Comparison of ENCODE assay signal across 21 cellular contexts in genomic region chr15:65092911-65093792, GRCh38. TPM values are rescaled to one million over a fixed set of nuclear protein-coding genes. Genes with fewer than 3 reads are reported as not detected.
A peak's percentile ranks its signal among the peaks of the same experiment; 100 is the strongest.
DNase-seq lines count a peak whose midpoint lies in the region; ATAC-seq, FAIRE-seq and TF ChIP-seq lines count a peak whose summit lies in the region.
"Had no signal": no experiment of that assay in that cellular context is flagged by ENCODE, and none has a peak within 500 bp of the region (broad histone marks: within the 10 kb centered on the region; RNA-seq: fewer than 3 reads in every experiment).

No MANE protein-coding gene starts in this region.

- ATAC-seq in activated naive CD8-positive, alpha-beta T cell treated with anti-CD3 and anti-CD28 coated beads, Interleukin-2, amount 10 ng/mL, durations not matched to agents 7 days and 5 days (ENCODE audit: low read depth): no peak
- no peak for ATAC-seq in activated naive CD8-positive, alpha-beta T cell treated with anti-CD3 and anti-CD28 coated beads, Interleukin-2, amount 50 U/mL, for 24 hours
- ATAC-seq: A549 had no signal

- H3K23ac ChIP-seq in neuronal stem cell (ENCODE audit: low read depth, low read length, poor library complexity): peak overlapping the region; percentile 22

- H3K27me3 ChIP-seq in esophagus muscularis mucosa (no peaks in the 10 kb centered on the region), neuronal stem cell (ENCODE audit: control insufficient read depth in 3 of 3, insufficient read depth in 3 of 3, low read depth in 1 of 3, low read length in 3 of 3) (no peaks in the 10 kb centered on the region), uterus (no peaks in the 10 kb centered on the region), tibial nerve (no peaks in the 10 kb centered on the region)
- H3K27me3 ChIP-seq: SJCRH30 had no signal

- no peak overlapping the region for H3K4me3 Mint-ChIP-seq in activated naive CD8-positive, alpha-beta T cell treated with anti-CD3 and anti-CD28 coated beads, Interleukin-2, amount 10 ng/mL, durations not matched to agents 7 days and 5 days
- no peak overlapping the region for H3K4me3 Mint-ChIP-seq in activated naive CD8-positive, alpha-beta T cell treated with anti-CD3 and anti-CD28 coated beads, Interleukin-2, amount 50 U/mL, for 24 hours

- peaks cover 41 to 92% (median 92%) of the 10 kb centered on the region in 4 donors for H3K4me1 ChIP-seq in esophagus muscularis mucosa
- H3K4me1 ChIP-seq in neuronal stem cell (ENCODE audit: control insufficient read depth in 2 of 2, insufficient read depth in 1 of 2, low read depth in 1 of 2, low read length in 2 of 2): peaks cover 5 to 14% of the 10 kb centered on the region in 2 donors
- H3K4me1 ChIP-seq in uterus: no peaks in the 10 kb centered on the region
- peaks cover 15 to 20% of the 10 kb centered on the region in 2 donors for H3K4me1 ChIP-seq in kidney (ENCODE audit: control insufficient read depth in 1 of 2, insufficient read depth in 1 of 2, low read depth in 1 of 2, low read length in 2 of 2)
- H3K4me1 ChIP-seq in tibial nerve: peaks cover 0 to 47% (median 5%) of the 10 kb centered on the region in 4 donors
- H3K4me1 ChIP-seq: A549 had no signal

- FAIRE-seq in kidney (lab: Jason Lieb, UNC): no peak
- FAIRE-seq: A549 had no signal

- no peak overlapping the region for H2BK5ac ChIP-seq in neuronal stem cell (ENCODE audit: low read length)

- H3K9me3 ChIP-seq in esophagus muscularis mucosa: no peaks in the 10 kb centered on the region
- H3K9me3 ChIP-seq in neuronal stem cell (replicated peaks in 1 of 2; ENCODE audit: control insufficient read depth in 2 of 2, insufficient read depth in 1 of 2, low read depth in 1 of 2, low read length in 2 of 2): no peaks in the 10 kb centered on the region
- H3K9me3 ChIP-seq in uterus: no peaks in the 10 kb centered on the region
- no peaks in the 10 kb centered on the region for H3K9me3 ChIP-seq in kidney (ENCODE audit: control insufficient read depth in 1 of 2, low read length in 2 of 2)
- no peaks in the 10 kb centered on the region for H3K9me3 ChIP-seq in tibial nerve
- H3K9me3 ChIP-seq: A549, SJCRH30 had no signal

- H3K9me3 Mint-ChIP-seq in activated naive CD8-positive, alpha-beta T cell treated with anti-CD3 and anti-CD28 coated beads, Interleukin-2, amount 10 ng/mL, durations not matched to agents 7 days and 5 days: no peaks in the 10 kb centered on the region
- no peaks in the 10 kb centered on the region for H3K9me3 Mint-ChIP-seq in activated naive CD8-positive, alpha-beta T cell treated with anti-CD3 and anti-CD28 coated beads, Interleukin-2, amount 50 U/mL, for 24 hours

- peak overlapping the region; percentile 79 for H3K18ac ChIP-seq in neuronal stem cell (ENCODE audit: low read length)

- no peak overlapping the region for H3K4ac ChIP-seq in neuronal stem cell (ENCODE audit: low read length)

- no peaks in the 10 kb centered on the region for H3K79me1 ChIP-seq in neuronal stem cell (ENCODE audit: low read depth, low read length)

- no peak for TF ChIP-seq CTCF in esophagus muscularis mucosa (IDR thresholded peaks at IDR 0.05)
- TF ChIP-seq CTCF in uterus (IDR thresholded peaks at IDR 0.05): no peak
- no peak for TF ChIP-seq CTCF in kidney (IDR thresholded peaks at IDR 0.05; ENCODE audit: borderline replicate concordance, extremely low read depth, insufficient read depth)
- no peak for TF ChIP-seq CTCF in tibial nerve (IDR thresholded peaks at IDR 0.05)

- intact Hi-C loops in esophagus muscularis mucosa (cut with DNase I): no loop called here
- intact Hi-C loops in uterus (cut with DNase I; ENCODE audit: low total_unique reads): no loop called here
- intact Hi-C loops in kidney (cut with DNase I): no loop called here

- H3K4me1 Mint-ChIP-seq in activated naive CD8-positive, alpha-beta T cell treated with anti-CD3 and anti-CD28 coated beads, Interleukin-2, amount 10 ng/mL, durations not matched to agents 7 days and 5 days: no peaks in the 10 kb centered on the region
- no peaks in the 10 kb centered on the region for H3K4me1 Mint-ChIP-seq in activated naive CD8-positive, alpha-beta T cell treated with anti-CD3 and anti-CD28 coated beads, Interleukin-2, amount 50 U/mL, for 24 hours

- TF ChIP-seq EP300 in esophagus muscularis mucosa (IDR thresholded peaks at IDR 0.05) (no peak), tibial nerve (IDR thresholded peaks at IDR 0.05) (no peak)

- no peaks in the 10 kb centered on the region for H3K36me3 Mint-ChIP-seq in activated naive CD8-positive, alpha-beta T cell treated with anti-CD3 and anti-CD28 coated beads, Interleukin-2, amount 10 ng/mL, durations not matched to agents 7 days and 5 days
- H3K36me3 Mint-ChIP-seq in activated naive CD8-positive, alpha-beta T cell treated with anti-CD3 and anti-CD28 coated beads, Interleukin-2, amount 50 U/mL, for 24 hours (ENCODE audit: low read depth): peaks cover 4% of the 10 kb centered on the region

- H3K9ac ChIP-seq in neuronal stem cell (ENCODE audit: low read depth, low read length, poor library complexity) (no peak overlapping the region), kidney (ENCODE audit: low read length in 2 of 2) (no peak overlapping the region)

- no peak overlapping the region for H3K4me3 ChIP-seq in esophagus muscularis mucosa
- no peak overlapping the region for H3K4me3 ChIP-seq in neuronal stem cell (ENCODE audit: low read length in 2 of 2)
- no peak overlapping the region for H3K4me3 ChIP-seq in uterus
- H3K4me3 ChIP-seq in kidney (ENCODE audit: low read length in 2 of 2): no peak overlapping the region
- no peak overlapping the region for H3K4me3 ChIP-seq in tibial nerve
- H3K4me3 ChIP-seq: A549, SJCRH30 had no signal

- POLR2A ChIA-PET in activated naive CD8-positive, alpha-beta T cell treated with anti-CD3 and anti-CD28 coated beads, Interleukin-2, amount 10 ng/mL, durations not matched to agents 7 days and 5 days (lab: Charles Lee): no interaction called here

- H2BK15ac ChIP-seq in neuronal stem cell (ENCODE audit: low read length): no peak overlapping the region

- TF ChIP-seq POLR2A in esophagus muscularis mucosa (IDR thresholded peaks at IDR 0.05; ENCODE audit: low read depth): no peak
- TF ChIP-seq POLR2A in uterus (IDR thresholded peaks at IDR 0.05): no peak
- TF ChIP-seq POLR2A in tibial nerve (IDR thresholded peaks at IDR 0.05): no peak

- no peak overlapping the region for H2AFZ ChIP-seq in neuronal stem cell (ENCODE audit: low read length)

- H3K27me3 Mint-ChIP-seq in activated naive CD8-positive, alpha-beta T cell treated with anti-CD3 and anti-CD28 coated beads, Interleukin-2, amount 10 ng/mL, durations not matched to agents 7 days and 5 days: no peaks in the 10 kb centered on the region
- H3K27me3 Mint-ChIP-seq in activated naive CD8-positive, alpha-beta T cell treated with anti-CD3 and anti-CD28 coated beads, Interleukin-2, amount 50 U/mL, for 24 hours: no peaks in the 10 kb centered on the region

- no peak overlapping the region for H3K14ac ChIP-seq in neuronal stem cell (ENCODE audit: low read length)

- no peak overlapping the region for H2BK12ac ChIP-seq in neuronal stem cell (ENCODE audit: low read length)

- WGBS in esophagus muscularis mucosa: 82% methylated on average over 16 of the region's 17 CpGs
- no CpG with 5 or more reads among the region's 17 CpGs for WGBS in neuronal stem cell (ENCODE audit: extremely low coverage in 2 of 2, insufficient read length in 2 of 2, insufficient replicate concordance in 1 of 2), 2 donors
- 84 to 91% methylated on average over 16 of the region's 17 CpGs for WGBS in tibial nerve, 2 donors

- peaks cover 0 to 17% (median 10%) of the 10 kb centered on the region in 4 donors for H3K36me3 ChIP-seq in esophagus muscularis mucosa
- peaks cover 2 to 12% of the 10 kb centered on the region in 2 donors for H3K36me3 ChIP-seq in neuronal stem cell (replicated peaks in 1 of 2; ENCODE audit: control insufficient read depth in 2 of 2, insufficient read depth in 2 of 2, low read length in 2 of 2)
- H3K36me3 ChIP-seq in uterus: no peaks in the 10 kb centered on the region
- H3K36me3 ChIP-seq in kidney (ENCODE audit: control insufficient read depth in 1 of 2, insufficient read depth in 2 of 2, low read length in 2 of 2): peaks cover 0 to 5% of the 10 kb centered on the region in 2 donors
- peaks cover 0 to 37% (median 0%) of the 10 kb centered on the region in 3 donors for H3K36me3 ChIP-seq in tibial nerve
- H3K36me3 ChIP-seq: SJCRH30 had no signal

- no peak overlapping the region for H2BK120ac ChIP-seq in neuronal stem cell (ENCODE audit: low read depth, low read length)

- H4K91ac ChIP-seq in neuronal stem cell (ENCODE audit: low read depth, low read length, poor library complexity): no peak overlapping the region

- peak; percentile 10 for DNase-seq in activated naive CD8-positive, alpha-beta T cell treated with anti-CD3 and anti-CD28 coated beads, Interleukin-2, amount 10 ng/mL, durations not matched to agents 7 days and 5 days
- no peak for DNase-seq in activated naive CD8-positive, alpha-beta T cell treated with anti-CD3 and anti-CD28 coated beads, Interleukin-2, amount 50 U/mL, for 24 hours
- DNase-seq in esophagus muscularis mucosa (ENCODE audit: extremely low spot score): no peak
- no peak for DNase-seq in neuronal stem cell (ENCODE audit: low spot score)
- no peak for DNase-seq in uterus
- DNase-seq in kidney: no peak
- no peak for DNase-seq in G401 (ENCODE audit: low spot score)
- DNase-seq in tibial nerve (ENCODE audit: low spot score in 2 of 2): no peak
- DNase-seq: DMS 273 treated with DMSO at 0.1 percent for 48 hours, HCEC 1CT, IMR-90, Karpas-422, MM.1S, NCI-H1105, NCI-H187 treated with DMSO at 0.1 percent for 48 hours, NCI-H446, OCI-M1, SJCRH30 had no signal

- peak overlapping the region; percentile 79 to 96 (median 93) for H3K27ac ChIP-seq in esophagus muscularis mucosa (replicated peaks in 1 of 4)
- H3K27ac ChIP-seq in neuronal stem cell (replicated peaks; ENCODE audit: low read length): no peak overlapping the region
- peak overlapping the region; percentile 94 to 96 for H3K27ac ChIP-seq in uterus
- no peak overlapping the region for H3K27ac ChIP-seq in kidney (ENCODE audit: low read depth in 2 of 2, low read length in 2 of 2)
- no peak overlapping the region for H3K27ac ChIP-seq in tibial nerve
- H3K27ac ChIP-seq: A549, SJCRH30 had no signal

- no peak overlapping the region for H3K27ac Mint-ChIP-seq in activated naive CD8-positive, alpha-beta T cell treated with anti-CD3 and anti-CD28 coated beads, Interleukin-2, amount 10 ng/mL, durations not matched to agents 7 days and 5 days
- H3K27ac Mint-ChIP-seq in activated naive CD8-positive, alpha-beta T cell treated with anti-CD3 and anti-CD28 coated beads, Interleukin-2, amount 50 U/mL, for 24 hours: no peak overlapping the region

- no peak overlapping the region for H3K4me2 ChIP-seq in neuronal stem cell (ENCODE audit: insufficient read depth, low read length, poor library complexity, severe bottlenecking)
- H3K4me2 ChIP-seq: A549 had no signal

- peak overlapping the region; percentile 22 for H2AK5ac ChIP-seq in neuronal stem cell (ENCODE audit: low read depth, low read length)

- H4K8ac ChIP-seq in neuronal stem cell (ENCODE audit: low read depth, low read length): no peak overlapping the region

- in situ Hi-C loops in G401 (cut with HindIII; ENCODE audit: low sequenced_read_pairs): no loop called here

RNA-seq across cellular contexts. Expression of gene KBTBD13, which starts 16.6 kb away (rescaled TPM):
- total RNA-seq in activated naive CD8-positive, alpha-beta T cell treated with anti-CD3 and anti-CD28 coated beads, Interleukin-2, amount 10 ng/mL, durations not matched to agents 7 days and 5 days: not detected
- under 1 TPM in 1 of 4 donors, not detected in 3; 0.17 TPM for total RNA-seq in esophagus muscularis mucosa
- polyA plus RNA-seq in neuronal stem cell (2013, experiment 1 of 2): 0.01 TPM
- polyA plus RNA-seq in neuronal stem cell (2013, experiment 2 of 2): not detected
- 1 to 10 TPM in 1 of 4 donors, under 1 TPM in 1, not detected in 2; 0.21 to 1.3 TPM for total RNA-seq in uterus
- total RNA-seq in kidney: 0.06 TPM
- not detected for polyA plus RNA-seq in kidney (ENCODE audit: insufficient read depth, low read depth, low replicate concordance)
- 0.37 TPM in 1 of 2 replicates, not detected in the other for total RNA-seq in G401 (2014; rRNA removed; shearing (Covaris generic))
- not detected for total RNA-seq in tibial nerve
- total RNA-seq: HT1080, IMR-90, RPMI7951 had no signal
- polyA plus RNA-seq: A549, IMR-90 had no signal

RNA-seq across cellular contexts. Expression of gene UBAP1L, which starts 21.8 kb away (rescaled TPM):
- 1 to 10 TPM; 6.1 to 7.2 TPM for total RNA-seq in activated naive CD8-positive, alpha-beta T cell treated with anti-CD3 and anti-CD28 coated beads, Interleukin-2, amount 10 ng/mL, durations not matched to agents 7 days and 5 days
- total RNA-seq in esophagus muscularis mucosa (1 to 10 TPM; 1.2 to 7.5 (median 2.2) TPM), uterus (10 to 100 TPM in 1 of 4 donors, 1 to 10 TPM in 2, under 1 TPM in 1; 0.77 to 16.0 (median 3.8) TPM), kidney (5.4 TPM), tibial nerve (10 to 100 TPM in 3 of 4 donors, 1 to 10 TPM in 1; 8.4 to 16.7 (median 14.0) TPM)
- 1.0 TPM for polyA plus RNA-seq in neuronal stem cell (2013, experiment 1 of 2)
- polyA plus RNA-seq in neuronal stem cell (2013, experiment 2 of 2): 0.91 TPM
- 2.1 TPM for polyA plus RNA-seq in kidney (ENCODE audit: insufficient read depth, low read depth, low replicate concordance)
- total RNA-seq in G401 (2014; rRNA removed; shearing (Covaris generic)): 0.24 and 0.25 TPM in 2 replicates

RNA-seq across cellular contexts. Expression of gene RASL12, which starts 25.4 kb away (rescaled TPM):
- not detected for total RNA-seq in activated naive CD8-positive, alpha-beta T cell treated with anti-CD3 and anti-CD28 coated beads, Interleukin-2, amount 10 ng/mL, durations not matched to agents 7 days and 5 days
- 100 to 1,000 TPM; 123 to 216 (median 198) TPM for total RNA-seq in esophagus muscularis mucosa
- polyA plus RNA-seq in neuronal stem cell (2013, experiment 1 of 2): 4.1 TPM
- 4.2 TPM for polyA plus RNA-seq in neuronal stem cell (2013, experiment 2 of 2)
- 100 to 1,000 TPM in 1 of 4 donors, 10 to 100 TPM in 3; 65.3 to 116 (median 76.6) TPM for total RNA-seq in uterus
- 7.6 TPM for total RNA-seq in kidney
- 6.7 TPM for polyA plus RNA-seq in kidney (ENCODE audit: insufficient read depth, low read depth, low replicate concordance)
- not detected in 2 replicates for total RNA-seq in G401 (2014; rRNA removed; shearing (Covaris generic))
- 10 to 100 TPM; 41.4 to 83.5 (median 78.7) TPM for total RNA-seq in tibial nerve
- total RNA-seq: HT1080, SJCRH30 had no signal

RNA-seq across cellular contexts. Expression of gene PDCD7, which starts 40.5 kb away (rescaled TPM):
- 10 to 100 TPM; 39.4 to 42.2 TPM for total RNA-seq in activated naive CD8-positive, alpha-beta T cell treated with anti-CD3 and anti-CD28 coated beads, Interleukin-2, amount 10 ng/mL, durations not matched to agents 7 days and 5 days
- 10 to 100 TPM; 24.2 to 33.4 (median 25.5) TPM for total RNA-seq in esophagus muscularis mucosa
- polyA plus RNA-seq in neuronal stem cell (2013, experiment 1 of 2): 36.4 TPM
- polyA plus RNA-seq in neuronal stem cell (2013, experiment 2 of 2): 37.3 TPM
- total RNA-seq in uterus: 10 to 100 TPM; 14.7 to 34.5 (median 26.6) TPM
- total RNA-seq in kidney: 21.5 TPM
- polyA plus RNA-seq in kidney (ENCODE audit: insufficient read depth, low read depth, low replicate concordance): 10.4 TPM
- total RNA-seq in G401 (2014; rRNA removed; shearing (Covaris generic)): 29.5 and 32.9 TPM in 2 replicates
- 10 to 100 TPM; 27.9 to 57.5 (median 37.8) TPM for total RNA-seq in tibial nerve

RNA-seq across cellular contexts. Expression of gene SLC51B, which starts 48.0 kb away (rescaled TPM):
- total RNA-seq in activated naive CD8-positive, alpha-beta T cell treated with anti-CD3 and anti-CD28 coated beads, Interleukin-2, amount 10 ng/mL, durations not matched to agents 7 days and 5 days: not detected
- total RNA-seq in esophagus muscularis mucosa (not detected), uterus (not detected), kidney (2.9 TPM), tibial nerve (1 to 10 TPM in 1 of 4 donors, not detected in 3; 2.7 TPM)
- polyA plus RNA-seq in neuronal stem cell (2013, experiment 1 of 2): not detected
- not detected for polyA plus RNA-seq in neuronal stem cell (2013, experiment 2 of 2)
- polyA plus RNA-seq in kidney (ENCODE audit: insufficient read depth, low read depth, low replicate concordance): 40.9 TPM
- total RNA-seq in G401 (2014; rRNA removed; shearing (Covaris generic)): not detected in 2 replicates
- total RNA-seq: HT1080, IMR-90, RPMI7951 had no signal
- polyA plus RNA-seq: IMR-90 had no signal

Comparison
In these comparisons a context has a peak if more than half of its experiments do, and no peak if none do; other contexts are left out.
1. H3K27ac ChIP-seq: peak in esophagus muscularis mucosa (4 of 4) and uterus (2 of 2); none in neuronal stem cell (single experiment), kidney (0 of 2) and tibial nerve (0 of 4).